In genomic region chr9:1453636-1454035, GRCh38 we compare ENCODE assay signal across 20 cellular contexts.
DNase-seq lines count a peak whose midpoint lies in the region; ATAC-seq and TF ChIP-seq lines count a peak whose summit lies in the region.
"Had no signal": no experiment of that assay in that cellular context is flagged by ENCODE, and none has a peak within 500 bp of the region (broad histone marks: within the 10 kb centered on the region; RNA-seq: fewer than 3 reads in every experiment).

No MANE protein-coding gene starts in this region.

- H3K27ac ChIP-seq in angular gyrus (ENCODE audit: low read depth, low read length), result peak overlapping the region; percentile 85
- peak overlapping the region; percentile 96 for H3K27ac ChIP-seq in temporal lobe (ENCODE audit: low read depth, low read length)
- no peak overlapping the region for H3K27ac ChIP-seq in CD4-positive, alpha-beta memory T cell (ENCODE audit: low read depth, low read length)
- H3K27ac ChIP-seq: PC-9, RWPE1 had no signal

- POLR2A ChIA-PET in CD4-positive, alpha-beta memory T cell (lab: Charles Lee; ENCODE audit: partially characterized antibody), result no interaction called here

- H3K4me1 Mint-ChIP-seq in glutamatergic neuron (ENCODE audit: low read depth, unreplicated experiment), result peaks cover 12% of the 10 kb centered on the region
- H3K4me1 Mint-ChIP-seq in CD4-positive, alpha-beta memory T cell, result no peaks in the 10 kb centered on the region
- H3K4me1 Mint-ChIP-seq: H9 had no signal

- H3K9me3 ChIP-seq in CD4-positive, alpha-beta memory T cell (ENCODE audit: control insufficient read depth in 1 of 2, low read length in 2 of 2), result no peaks in the 10 kb centered on the region

- CTCF ChIA-PET in CD4-positive, alpha-beta memory T cell (lab: Charles Lee; ENCODE audit: partially characterized antibody), result no interaction called here

- H3K27me3 Mint-ChIP-seq in glutamatergic neuron (ENCODE audit: unreplicated experiment), result no peaks in the 10 kb centered on the region
- peaks cover 3 to 4% of the 10 kb centered on the region in 2 donors for H3K27me3 Mint-ChIP-seq in CD4-positive, alpha-beta memory T cell

- DNase-seq in NCI-H748 (lab: John Stamatoyannopoulos, UW; ENCODE audit: unreplicated experiment) (peak; percentile 5), NCI-H748 treated with DMSO at 0.1 percent for 48 hours (lab: John Stamatoyannopoulos, UW) (no peak), glutamatergic neuron (peak; percentile 45), head of caudate nucleus (no peak)
- no peak for DNase-seq in CD4-positive, alpha-beta memory T cell
- DNase-seq: Calu3; CD4-positive, alpha-beta T cell; H9; IMR-90; NCI-H1048; NCI-H1436; NCI-H1930; NCI-H2171 treated with DMSO at 0.1 percent for 48 hours; PC-9; SIG-M5 had no signal

- no peak for ATAC-seq in GM19467 (IDR thresholded peaks at IDR 0.05; ENCODE audit: unreplicated experiment)
- ATAC-seq: SK-N-SH treated with all-trans-retinoic acid at 6 μM for 48 hours had no signal

- no peaks in the 10 kb centered on the region for H3K27me3 ChIP-seq in CD4-positive, alpha-beta memory T cell (ENCODE audit: insufficient read depth, low read length)

- no peaks in the 10 kb centered on the region for H3K9me3 Mint-ChIP-seq in glutamatergic neuron (ENCODE audit: unreplicated experiment)
- H3K9me3 Mint-ChIP-seq in CD4-positive, alpha-beta memory T cell, result peaks cover 0 to 2% (median 0%) of the 10 kb centered on the region in 8 donors
- H3K9me3 Mint-ChIP-seq: CD4-positive, alpha-beta T cell had no signal

- H3K4me3 Mint-ChIP-seq in glutamatergic neuron (ENCODE audit: unreplicated experiment), result no peak overlapping the region
- H3K4me3 Mint-ChIP-seq in CD4-positive, alpha-beta memory T cell, result no peak overlapping the region
- H3K4me3 Mint-ChIP-seq: CD4-positive, alpha-beta T cell; H9 had no signal

- H3K36me3 Mint-ChIP-seq in glutamatergic neuron (ENCODE audit: unreplicated experiment), result no peaks in the 10 kb centered on the region
- no peaks in the 10 kb centered on the region for H3K36me3 Mint-ChIP-seq in CD4-positive, alpha-beta memory T cell

- H3K4me1 ChIP-seq in CD4-positive, alpha-beta memory T cell (ENCODE audit: insufficient read depth, low read length), result no peaks in the 10 kb centered on the region

- TF ChIP-seq CTCF in glutamatergic neuron (IDR thresholded peaks at IDR 0.05; ENCODE audit: partially characterized antibody, unreplicated experiment), result no peak

- H3K27ac Mint-ChIP-seq in glutamatergic neuron (ENCODE audit: unreplicated experiment), result no peak overlapping the region
- no peak overlapping the region for H3K27ac Mint-ChIP-seq in CD4-positive, alpha-beta memory T cell
- H3K27ac Mint-ChIP-seq: CD4-positive, alpha-beta T cell; H9 had no signal

- intact Hi-C loops in CD4-positive, alpha-beta memory T cell (cut with micrococcal nuclease), result no loop called here
- intact Hi-C loops in head of caudate nucleus (cut with DNase I), result no loop called here

- H3K36me3 ChIP-seq in CD4-positive, alpha-beta memory T cell (ENCODE audit: insufficient read depth, low read length), result no peaks in the 10 kb centered on the region

- H3K4me3 ChIP-seq in CD4-positive, alpha-beta memory T cell (ENCODE audit: low read length in 2 of 2), result no peak overlapping the region
- H3K4me3 ChIP-seq: PC-9 had no signal

Comparison
In these comparisons a context has a peak if more than half of its experiments do, and no peak if none do; other contexts are left out.
1. DNase-seq: peak in NCI-H748 (single experiment) and glutamatergic neuron (single experiment); none in NCI-H748 treated with DMSO at 0.1 percent for 48 hours (single experiment), CD4-positive, alpha-beta memory T cell (0 of 5) and head of caudate nucleus (0 of 42).